8 cellular contexts compared by ENCODE assay signal in genomic region chr7:42876182-42877068, GRCh38. TPM values are rescaled to one million over a fixed set of nuclear protein-coding genes. Genes with fewer than 3 reads are reported as not detected.
A peak's percentile ranks its signal among the peaks of the same experiment; 100 is the strongest.
DNase-seq lines count a peak whose midpoint lies in the region; ATAC-seq and TF ChIP-seq lines count a peak whose summit lies in the region.

No MANE protein-coding gene starts in this region.

- H2AFZ ChIP-seq in mammary epithelial cell (ENCODE audit: low read depth, low read length) = no peak overlapping the region

- no peak overlapping the region for H3K4me3 ChIP-seq in mammary epithelial cell (replicated peaks in 1 of 3; ENCODE audit: insufficient read depth in 1 of 3, low read depth in 2 of 3, low read length in 3 of 3)

- in situ Hi-C loops in mammary epithelial cell (cut with MboI; ENCODE audit: low sequenced_read_pairs in 2 of 2) = no loop called here

- H3K36me3 ChIP-seq in mammary epithelial cell (ENCODE audit: insufficient read depth, low read length) = no peaks in the 10 kb centered on the region

- CTCF ChIA-PET in mammary epithelial cell (lab: Charles Lee; ENCODE audit: low non-redundant PET) = interaction anchor here (0.6 to 1.2 kb wide), 7 partner anchors 11 to 1990 kb away, joined by 3 to 13 read pairs (median 5); no protein-coding TSS in a partner anchor

- no peaks in the 10 kb centered on the region for H3K79me2 ChIP-seq in mammary epithelial cell (ENCODE audit: insufficient read depth, low read length)

- peak; percentile 72 for TF ChIP-seq RAD21 in Ishikawa (IDR thresholded peaks at IDR 0.05; ENCODE audit: low read depth)

- BruUV-seq in mammary epithelial cell (replicated peaks; lab: Mats Ljungman, UMichigan) = no TSS peak

- peak; percentile 85 for ATAC-seq in GM21576 (IDR thresholded peaks at IDR 0.05; ENCODE audit: unreplicated experiment)
- ATAC-seq in left colon = peak; percentile 75

- H3K27ac ChIP-seq in mammary epithelial cell (ENCODE audit: insufficient read depth, low read depth, low read length) = no peak overlapping the region

- no peak overlapping the region for H3K9ac ChIP-seq in mammary epithelial cell (ENCODE audit: insufficient read depth, low read length)

- H4K20me1 ChIP-seq in mammary epithelial cell (ENCODE audit: insufficient read depth, low read length) = no peaks in the 10 kb centered on the region

- H3K27me3 ChIP-seq in mammary epithelial cell (ENCODE audit: insufficient read depth, low read length) = no peaks in the 10 kb centered on the region

- H3K4me1 ChIP-seq in mammary epithelial cell (ENCODE audit: insufficient read depth, low read length) = no peaks in the 10 kb centered on the region

- TF ChIP-seq EP300 in Ishikawa (IDR thresholded peaks at IDR 0.05; ENCODE audit: borderline replicate concordance) = no peak

- dilution Hi-C loops in mammary epithelial cell (cut with HindIII; ENCODE audit: low sequenced_read_pairs) = no loop called here

- DNase-seq in NCI-H1436 (lab: John Stamatoyannopoulos, UW) = peak; percentile 13
- DNase-seq in NCI-H1436 treated with DMSO at 0.1 percent for 48 hours (lab: John Stamatoyannopoulos, UW) = no peak
- DNase-seq in T-helper 2 cell = peak in 3 of 5 experiments; percentile 11 to 47 (median 43)
- peak; percentile 40 for DNase-seq in mammary epithelial cell
- peak; percentile 38 to 64 for DNase-seq in left colon
- peak; percentile 23 to 57 (median 37) for DNase-seq in stimulated activated CD4-positive, alpha-beta T cell treated with anti-CD3 and anti-CD28 coated beads, TNF-alpha, amount 100 ng/mL, for 48 hours (ENCODE audit: low read depth in 3 of 3)

- WGBS in mammary epithelial cell (ENCODE audit: low coverage, missing lambda C conversion rate) = 36% methylated on average over 5 of the region's 5 CpGs

- H3K4me2 ChIP-seq in mammary epithelial cell (ENCODE audit: insufficient read depth, low read depth, low read length) = no peak overlapping the region

- TF ChIP-seq CTCF in mammary epithelial cell (conservative IDR thresholded peaks at IDR 0.05 in 1 of 2, IDR thresholded peaks at IDR 0.05 in 1 of 2; ENCODE audit: extremely low read depth in 1 of 2, insufficient read depth in 1 of 2, low read depth in 1 of 2, low read length in 2 of 2) = peak; percentile 77 to 84

- no peaks in the 10 kb centered on the region for H3K9me3 ChIP-seq in mammary epithelial cell (replicated peaks; ENCODE audit: insufficient read depth, low read length)

- intact Hi-C loops in mammary epithelial cell (cut with micrococcal nuclease) = loop anchor here (2.0 kb wide), 1 partner anchor 936 kb away; no protein-coding TSS in a partner anchor
- intact Hi-C loops in left colon (cut with DNase I, micrococcal nuclease) = no loop called here

TF ChIP-seq in Ishikawa, 13 proteins besides CTCF, POLR2A, EP300 and RAD21:
- no peak for TF ChIP-seq EGR1 (IDR thresholded peaks at IDR 0.05)
- no peak for TF ChIP-seq TAF1 (IDR thresholded peaks at IDR 0.05; ENCODE audit: low read depth)
- no peak for TF ChIP-seq YY1 (IDR thresholded peaks at IDR 0.05; ENCODE audit: low read depth)
- TF ChIP-seq MAX (IDR thresholded peaks at IDR 0.05) = no peak
- no peak for TF ChIP-seq CREB1 (IDR thresholded peaks at IDR 0.05; ENCODE audit: low read depth)
- TF ChIP-seq CEBPB (IDR thresholded peaks at IDR 0.05) = no peak
- TF ChIP-seq NFIC (IDR thresholded peaks at IDR 0.05) = no peak
- no peak for TF ChIP-seq TEAD4 (IDR thresholded peaks at IDR 0.05)
- no peak for TF ChIP-seq REST (IDR thresholded peaks at IDR 0.05; ENCODE audit: low read depth)
- TF ChIP-seq FOXM1 (IDR thresholded peaks at IDR 0.05; ENCODE audit: borderline replicate concordance, low read depth) = no peak

RNA-seq across cellular contexts. Expression of gene C7orf25, which starts 35.4 kb away (rescaled TPM):
- 1 to 10 TPM; 7.0 to 8.2 TPM for total RNA-seq in mammary epithelial cell
- polyA plus RNA-seq in mammary epithelial cell = 6.1 TPM
- 2.5 TPM for polyA minus RNA-seq in mammary epithelial cell
- total RNA-seq in left colon = 1 to 10 TPM; 2.7 to 6.0 TPM

RNA-seq across cellular contexts. Expression of gene PSMA2, which starts 55.5 kb away (rescaled TPM):
- total RNA-seq in mammary epithelial cell (10 to 100 TPM; 54.0 to 97.0 TPM), left colon (10 to 100 TPM; 55.5 to 73.0 TPM)
- polyA plus RNA-seq in mammary epithelial cell = 140 TPM
- polyA minus RNA-seq in mammary epithelial cell = 10.1 TPM

RNA-seq across cellular contexts. Expression of gene MRPL32, which starts 55.8 kb away (rescaled TPM):
- total RNA-seq in mammary epithelial cell (10 to 100 TPM; 29.2 to 77.0 TPM), left colon (10 to 100 TPM; 40.1 to 43.3 TPM)
- 66.5 TPM for polyA plus RNA-seq in mammary epithelial cell
- polyA minus RNA-seq in mammary epithelial cell = 0.93 TPM
